ENCODE assay signal across 8 cellular contexts in the genomic region with DNA sequence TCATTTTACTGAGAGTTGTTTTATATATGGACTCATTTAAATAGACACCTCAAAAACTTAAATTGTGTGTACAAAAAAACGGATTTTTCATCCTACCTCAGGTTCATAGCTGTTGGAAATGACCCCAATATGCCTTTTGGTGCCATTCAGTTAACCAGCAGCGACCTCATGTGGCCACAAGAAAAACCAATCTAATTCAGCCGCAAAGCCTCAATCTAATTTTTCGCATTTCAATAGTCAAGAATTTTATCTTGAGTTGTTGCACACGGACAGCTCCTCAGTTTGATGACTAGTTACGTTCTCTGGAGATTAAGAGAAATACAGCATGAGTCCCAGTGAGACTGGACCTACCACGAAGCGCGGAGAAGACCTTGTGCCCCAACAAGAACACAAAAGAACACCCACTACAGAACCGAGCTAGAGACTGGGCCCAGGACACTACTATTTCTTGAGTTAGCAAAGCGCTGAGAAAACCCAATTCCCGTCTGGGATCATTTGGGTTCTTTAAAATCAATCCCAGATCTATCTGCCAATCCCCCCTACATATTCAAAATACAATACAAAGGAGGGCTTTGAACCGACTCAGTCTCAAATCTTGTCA. TPM values are rescaled to one million over a fixed set of nuclear protein-coding genes. Genes with fewer than 3 reads are reported as not detected.
DNase-seq lines count a peak whose midpoint lies in the region; ATAC-seq, FAIRE-seq and TF ChIP-seq lines count a peak whose summit lies in the region.

No MANE protein-coding gene starts in this region.

- no peaks in the 10 kb centered on the region for H3K9me2 ChIP-seq in PC-9 (ENCODE audit: insufficient read depth)

- BruUV-seq in PC-9 (replicated peaks; lab: Mats Ljungman, UMichigan) = no TSS peak

- peak overlapping the region; percentile 65 for H3K4me3 Mint-ChIP-seq in activated T-helper 1 cell treated with anti-CD3 and anti-CD28 coated beads, Interleukin-12 subunit alpha, Interleukin-12 subunit beta, Interleukin-2, Interleukin-4 antibody, amounts not matched to agents 30 ng/mL and 10 ng/mL and 1 ng/mL, durations not matched to agents 14 hours and 24 hours and 36 hours

- CTCF ChIA-PET in PC-9 (lab: Charles Lee) = interaction anchor here (0.6 to 1.1 kb wide), 7 partner anchors 8 to 725 kb away, joined by 3 to 9 read pairs (median 4); a partner anchor contains a TSS

- H3K9me3 Mint-ChIP-seq in activated T-helper 1 cell treated with anti-CD3 and anti-CD28 coated beads, Interleukin-12 subunit alpha, Interleukin-12 subunit beta, Interleukin-2, Interleukin-4 antibody, amounts not matched to agents 30 ng/mL and 10 ng/mL and 1 ng/mL, durations not matched to agents 14 hours and 24 hours and 36 hours = no peaks in the 10 kb centered on the region

- peaks cover 13% of the 10 kb centered on the region; the same call in 1 of the 2 replicates for H3F3A ChIP-seq in PC-9 (ENCODE audit: insufficient read depth, low read depth)

- H3K27me3 ChIP-seq in PC-9 (ENCODE audit: insufficient read depth, low read depth) = no peaks in the 10 kb centered on the region
- no peaks in the 10 kb centered on the region for H3K27me3 ChIP-seq in ovary

- no peak overlapping the region for H3K4me3 ChIP-seq in Jurkat, Clone E6-1 (ENCODE audit: low read length)
- H3K4me3 ChIP-seq in PC-9 (no peak overlapping the region), ovary (no peak overlapping the region)

- TF ChIP-seq CTCF in PC-9 (conservative IDR thresholded peaks at IDR 0.05) = peak; percentile 93
- peak; percentile 82 to 89 (median 84) for TF ChIP-seq CTCF in ovary (IDR thresholded peaks at IDR 0.05)

- POLR2A ChIA-PET in PC-9 (lab: Charles Lee; ENCODE audit: unreplicated experiment) = no interaction called here

- H4K20me1 ChIP-seq in PC-9 (ENCODE audit: insufficient read depth) = no peaks in the 10 kb centered on the region

- TF ChIP-seq EP300 in ovary (IDR thresholded peaks at IDR 0.05) = no peak

- FAIRE-seq in frontal cortex (lab: Jason Lieb, UNC) = peak; percentile 97

- H2AFZ ChIP-seq in PC-9 = no peak overlapping the region

- peaks cover 26% of the 10 kb centered on the region for H3K4me1 Mint-ChIP-seq in activated T-helper 1 cell treated with anti-CD3 and anti-CD28 coated beads, Interleukin-12 subunit alpha, Interleukin-12 subunit beta, Interleukin-2, Interleukin-4 antibody, amounts not matched to agents 30 ng/mL and 10 ng/mL and 1 ng/mL, durations not matched to agents 14 hours and 24 hours and 36 hours (ENCODE audit: low read depth)

- peaks cover 21% of the 10 kb centered on the region for H3K27me3 Mint-ChIP-seq in activated T-helper 1 cell treated with anti-CD3 and anti-CD28 coated beads, Interleukin-12 subunit alpha, Interleukin-12 subunit beta, Interleukin-2, Interleukin-4 antibody, amounts not matched to agents 30 ng/mL and 10 ng/mL and 1 ng/mL, durations not matched to agents 14 hours and 24 hours and 36 hours (ENCODE audit: insufficient read depth)

- H3K27ac Mint-ChIP-seq in activated T-helper 1 cell treated with anti-CD3 and anti-CD28 coated beads, Interleukin-12 subunit alpha, Interleukin-12 subunit beta, Interleukin-2, Interleukin-4 antibody, amounts not matched to agents 30 ng/mL and 10 ng/mL and 1 ng/mL, durations not matched to agents 14 hours and 24 hours and 36 hours = peak overlapping the region; percentile 53

- intact Hi-C loops in PC-9 (cut with micrococcal nuclease; ENCODE audit: unreplicated experiment) (loop anchor here (1.0 to 10.0 kb wide), 7 partner anchors 154 to 977 kb away; a partner anchor contains a TSS), ovary (cut with DNase I) (loop anchor here in 3 of 4 donors (5.0 to 10.0 kb wide), 4 partner anchors 65 to 275 kb away; no protein-coding TSS in a partner anchor)
- intact Hi-C loops in activated T-helper 1 cell treated with anti-CD3 and anti-CD28 coated beads, Interleukin-12 subunit alpha, Interleukin-12 subunit beta, Interleukin-2, Interleukin-4 antibody, amounts not matched to agents 30 ng/mL and 10 ng/mL and 1 ng/mL, durations not matched to agents 14 hours and 24 hours and 36 hours (cut with micrococcal nuclease) = loop anchor here (1.0 to 5.0 kb wide), 7 partner anchors 8 to 680 kb away; a partner anchor contains a TSS

- H3K79me2 ChIP-seq in PC-9 (ENCODE audit: low read depth) = no peaks in the 10 kb centered on the region

- no peak overlapping the region for H3K4me2 ChIP-seq in PC-9

- TF ChIP-seq POLR2A in ovary (IDR thresholded peaks at IDR 0.05) = no peak

- ATAC-seq in GM21367 (IDR thresholded peaks at IDR 0.05; ENCODE audit: unreplicated experiment) = no peak

- H3K27ac ChIP-seq in PC-9 (no peak overlapping the region), ovary (peak overlapping the region in 1 of 2 donors; percentile 51)

- H3K4me1 ChIP-seq in PC-9 (replicated peaks; ENCODE audit: insufficient read depth) (peaks cover 17% of the 10 kb centered on the region), ovary (ENCODE audit: insufficient read depth) (peaks cover 2% of the 10 kb centered on the region)

- 10 to 17% (median 12%) methylated on average over 13 of the region's 13 CpGs for WGBS in ovary, 3 donors

- H3K36me3 ChIP-seq in PC-9 (ENCODE audit: low read depth) (no peaks in the 10 kb centered on the region), ovary (no peaks in the 10 kb centered on the region)

- peaks cover 2% of the 10 kb centered on the region for H3K36me3 Mint-ChIP-seq in activated T-helper 1 cell treated with anti-CD3 and anti-CD28 coated beads, Interleukin-12 subunit alpha, Interleukin-12 subunit beta, Interleukin-2, Interleukin-4 antibody, amounts not matched to agents 30 ng/mL and 10 ng/mL and 1 ng/mL, durations not matched to agents 14 hours and 24 hours and 36 hours (ENCODE audit: low read depth)

- no peaks in the 10 kb centered on the region for H3K9me3 ChIP-seq in PC-9 (ENCODE audit: insufficient read depth, low read depth)
- H3K9me3 ChIP-seq in ovary = no peaks in the 10 kb centered on the region

- peak; percentile 31 for DNase-seq in DMS 273 treated with DMSO at 0.1 percent for 48 hours (lab: John Stamatoyannopoulos, UW)
- DNase-seq in Jurkat, Clone E6-1 (ENCODE audit: low read depth, low spot score) = peak; percentile 70
- DNase-seq in PC-9 = peak; percentile 27 to 53
- DNase-seq in activated T-helper 1 cell treated with anti-CD3 and anti-CD28 coated beads, Interleukin-12 subunit alpha, Interleukin-12 subunit beta, Interleukin-2, Interleukin-4 antibody, amounts not matched to agents 30 ng/mL and 10 ng/mL and 1 ng/mL, durations not matched to agents 14 hours and 24 hours and 36 hours (ENCODE audit: low spot score) = peak; percentile 21
- DNase-seq in frontal cortex (ENCODE audit: low spot score in 2 of 2) = peak; percentile 59 to 60
- DNase-seq in ovary = peak; percentile 53 to 71 (median 66)
- DNase-seq in NCI-H524 treated with DMSO at 0.1 percent for 48 hours (lab: John Stamatoyannopoulos, UW) = no peak

RNA-seq across cellular contexts. Expression of a gene that starts 1.1 kb away (rescaled TPM):
- polyA plus RNA-seq in Jurkat, Clone E6-1 (2012; ENCODE audit: insufficient read depth, insufficient read length) = not detected
- not detected in 2 replicates for total RNA-seq in PC-9 (2021)
- not detected in 2 replicates for total RNA-seq in activated T-helper 1 cell treated with anti-CD3 and anti-CD28 coated beads, Interleukin-12 subunit alpha, Interleukin-12 subunit beta, Interleukin-2, Interleukin-4 antibody, amounts not matched to agents 30 ng/mL and 10 ng/mL and 1 ng/mL, durations not matched to agents 14 hours and 24 hours and 36 hours
- 0.41 TPM for total RNA-seq in frontal cortex
- under 1 TPM in 6 of 7 donors, not detected in 1; 0.18 to 0.61 (median 0.48) TPM for total RNA-seq in ovary
- polyA plus RNA-seq in ovary = under 1 TPM; 0.35 to 0.50 TPM
